ENCODE assay signal across 31 cellular contexts in the genomic region with DNA sequence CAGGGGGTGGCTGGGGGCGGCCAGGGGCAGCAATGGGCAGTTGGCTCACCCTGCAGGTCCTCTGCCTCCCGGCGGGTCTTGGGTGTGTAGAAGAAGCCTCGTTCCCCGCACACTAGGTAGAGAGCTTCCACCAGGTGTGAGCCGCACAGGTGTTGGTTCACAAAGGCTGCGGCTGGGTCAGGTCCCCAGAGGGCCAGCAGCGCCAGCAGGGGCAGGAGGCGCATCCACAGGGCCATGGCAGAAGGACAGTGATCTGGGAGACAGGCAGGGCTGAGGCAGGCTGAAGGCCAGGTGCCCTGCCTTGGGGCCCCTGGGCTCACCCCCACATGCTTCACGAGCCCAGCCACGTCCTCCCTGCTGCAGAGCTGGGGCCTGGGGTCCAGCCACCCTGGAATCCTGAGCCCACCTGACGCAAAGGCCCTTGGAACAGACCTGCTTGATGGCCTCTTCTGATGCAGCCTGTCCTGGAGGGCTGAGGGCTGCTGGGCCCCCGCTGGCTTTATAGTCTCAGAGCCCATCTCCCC. TPM values are rescaled to one million over a fixed set of nuclear protein-coding genes. Genes with fewer than 3 reads are reported as not detected.
"Had no signal": no experiment of that assay in that cellular context is flagged by ENCODE, and none has a peak within 500 bp of the region (broad histone marks: within the 10 kb centered on the region; RNA-seq: fewer than 3 reads in every experiment).

A gene (minus strand): TSS at position 474 of the 524 bp plus-strand sequence. CDS start 238 bp downstream, at position 236.

- ATAC-seq: activated CD8-positive, alpha-beta T cell treated with anti-CD3 and anti-CD28 coated beads for 36 hours; activated T-cell treated with anti-CD3 and anti-CD28 coated beads, Interleukin-2, amount 50 U/mL, for 72 hours; Panc1; Right ventricle myocardium inferior; T-cell had no signal

- DNase-seq: activated CD4-positive, alpha-beta T cell treated with anti-CD3 and anti-CD28 coated beads, Interleukin-2, amount 10 ng/mL, durations not matched to agents 7 days and 5 days; activated CD4-positive, CD25-positive, alpha-beta regulatory T cell; activated CD8-positive, alpha-beta memory T cell treated with anti-CD3 and anti-CD28 coated beads, Interleukin-2, amount 50 U/mL, for 4 hours; activated CD8-positive, alpha-beta T cell treated with anti-CD3 and anti-CD28 coated beads for 36 hours; activated gamma-delta T cell treated with Interleukin-2 at 50 U/mL for 16 hours; activated naive CD4-positive, alpha-beta T cell treated with anti-CD3 and anti-CD28 coated beads, Interleukin-2, amount 10 ng/mL, durations not matched to agents 7 days and 5 days; activated naive CD8-positive, alpha-beta T cell treated with anti-CD3 and anti-CD28 coated beads for 36 hours; activated T-cell treated with anti-CD3 and anti-CD28 coated beads, Interleukin-2, amount 50 U/mL, for 72 hours; cerebellar nuclear complex; IMR-90; KBM-7; NCI-H1048; NCI-H187; NCI-H2081; NCI-H2171 treated with DMSO at 0.1 percent for 48 hours; NCI-H345; NCI-H510A; NCI-H774; NK-92 treated with Interleukin-12 subunit alpha and Interleukin-12 subunit beta, amount 100 ng/mL, for 24 hours; OCI-M1; RPMI8226; T-cell had no signal

- H3K4me3 ChIP-seq: SK-N-MC had no signal

- H3K27ac ChIP-seq: SK-N-MC, VCaP had no signal

RNA-seq across cellular contexts. Expression of the gene that starts here (rescaled TPM):
- total RNA-seq: activated CD4-positive, alpha-beta T cell treated with anti-CD3 and anti-CD28 coated beads, Interleukin-2, amount 10 ng/mL, durations not matched to agents 7 days and 5 days; activated CD8-positive, alpha-beta T cell treated with anti-CD3 and anti-CD28 coated beads for 36 hours; activated naive CD8-positive, alpha-beta T cell treated with anti-CD3 and anti-CD28 coated beads for 36 hours; activated T-cell treated with anti-CD3 and anti-CD28 coated beads, Interleukin-2, amount 50 U/mL, for 72 hours; activated T-helper 2 cell treated with anti-CD3 and anti-CD28 coated beads, Interferon-gamma antibody, Interleukin-2, Interleukin-4, amounts not matched to agents 10 μg/mL and 5 μg/mL and 100 μg/mL, durations not matched to agents 14 hours and 24 hours and 36 hours; cardiac septum; IMR-90; LHCN-M2; M059J; Right ventricle myocardium inferior; T-helper 2 cell treated with Interferon-gamma antibody and Interleukin-4, amounts not matched to agents 100 ng/mL and 5 ng/mL, for 36 hours had no signal
- polyA plus RNA-seq: IMR-90 had no signal
